ENCODE assay signal across 29 cellular contexts in genomic region chr1:183231545-183231944, GRCh38. TPM values are rescaled to one million over a fixed set of nuclear protein-coding genes. Genes with fewer than 3 reads are reported as not detected.
"Had no signal": no experiment of that assay in that cellular context is flagged by ENCODE, and none has a peak within 500 bp of the region (broad histone marks: within the 10 kb centered on the region; RNA-seq: fewer than 3 reads in every experiment).

No MANE protein-coding gene starts in this region.

- H3K36me3 ChIP-seq: brain microvascular endothelial cell, heart right ventricle, neural progenitor cell, spleen had no signal

- H2AFZ ChIP-seq: neural progenitor cell had no signal

- DNase-seq: activated CD4-positive, alpha-beta memory T cell treated with anti-CD3 and anti-CD28 coated beads for 36 hours; activated CD4-positive, alpha-beta T cell treated with anti-CD3 and anti-CD28 coated beads, Interleukin-2, amount 10 ng/mL, durations not matched to agents 24 days and 14 days; activated CD4-positive, CD25-positive, alpha-beta regulatory T cell treated with anti-CD3 and anti-CD28 coated beads, Interleukin-2, amount 50 U/mL, for 72 hours; activated CD8-positive, alpha-beta memory T cell treated with anti-CD3 and anti-CD28 coated beads, Interleukin-2, amount 50 U/mL, for 4 hours; activated effector memory CD4-positive, alpha-beta T cell treated with anti-CD3 and anti-CD28 coated beads, Interleukin-2, amount 50 U/mL, for 16 hours; activated naive CD4-positive, alpha-beta T cell treated with anti-CD3 and anti-CD28 coated beads for 36 hours; activated naive CD8-positive, alpha-beta T cell treated with anti-CD3 and anti-CD28 coated beads for 36 hours; activated T-cell treated with anti-CD3 and anti-CD28 coated beads, Interleukin-2, amount 50 U/mL, for 1 hour; amniotic stem cell; brain microvascular endothelial cell; cortex of kidney; effector memory CD8-positive, alpha-beta T cell; foreskin keratinocyte; heart right ventricle; mesendoderm; natural killer cell; occipital lobe; right cardiac atrium; spleen; stimulated activated naive CD4-positive, alpha-beta T cell treated with Interleukin-2 at 50 U/mL for 16 hours; T-helper 17 cell; T1000; testis; trophoblast cell had no signal

- H3K27ac ChIP-seq: brain microvascular endothelial cell, foreskin keratinocyte, heart right ventricle, neural progenitor cell, spleen, testis had no signal

- H3K9me3 ChIP-seq: heart right ventricle, spleen, testis had no signal

- H3K4me3 ChIP-seq: heart right ventricle, lung, neural progenitor cell, spleen, testis had no signal

- H3K27me3 ChIP-seq: brain microvascular endothelial cell, foreskin keratinocyte, heart right ventricle, neural progenitor cell, spleen, testis had no signal

- ATAC-seq: effector memory CD8-positive, alpha-beta T cell; foreskin keratinocyte; heart right ventricle; left lobe of liver; natural killer cell; right cardiac atrium; T-helper 17 cell had no signal

RNA-seq across cellular contexts. Expression of gene LAMC2, which starts 45.5 kb away (rescaled TPM):
- total RNA-seq: activated CD4-positive, alpha-beta memory T cell treated with anti-CD3 and anti-CD28 coated beads for 36 hours; activated CD8-positive, alpha-beta memory T cell treated with anti-CD3 and anti-CD28 coated beads for 36 hours; activated naive CD8-positive, alpha-beta T cell treated with anti-CD3 and anti-CD28 coated beads for 36 hours; mononuclear cell; natural killer cell; T-helper 17 cell had no signal
